Comparison of ENCODE assay signal across 16 cellular contexts in the genomic region with DNA sequence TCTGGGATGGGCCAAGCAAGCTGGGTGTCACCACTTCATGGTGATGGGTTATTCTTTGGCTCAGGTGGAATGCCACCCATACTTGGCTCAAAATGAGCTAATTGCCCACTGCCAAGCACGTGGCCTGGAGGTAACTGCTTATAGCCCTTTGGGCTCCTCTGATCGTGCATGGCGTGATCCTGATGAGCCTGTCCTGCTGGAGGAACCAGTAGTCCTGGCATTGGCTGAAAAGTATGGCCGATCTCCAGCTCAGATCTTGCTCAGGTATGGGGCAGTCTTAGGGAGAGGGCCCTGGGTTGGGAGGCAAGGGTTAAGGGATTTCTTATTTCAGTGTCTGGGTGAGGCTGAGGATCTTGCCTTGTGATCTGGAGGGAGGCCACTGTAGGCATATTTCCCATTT. TPM values are rescaled to one million over a fixed set of nuclear protein-coding genes. Genes with fewer than 3 reads are reported as not detected.
A peak's percentile ranks its signal among the peaks of the same experiment; 100 is the strongest.
DNase-seq lines count a peak whose midpoint lies in the region; ATAC-seq and TF ChIP-seq lines count a peak whose summit lies in the region.
"Had no signal": no experiment of that assay in that cellular context is flagged by ENCODE, and none has a peak within 500 bp of the region (broad histone marks: within the 10 kb centered on the region; RNA-seq: fewer than 3 reads in every experiment).

No MANE protein-coding gene starts in this region.

- no TSS peak for BruUV-seq in mammary epithelial cell (replicated peaks; lab: Mats Ljungman, UMichigan)

- 86% methylated on average over 3 of the region's 4 CpGs for WGBS in mammary epithelial cell (ENCODE audit: low coverage, missing lambda C conversion rate)
- WGBS in prostate gland = 42% methylated on average over 4 of the region's 4 CpGs

- dilution Hi-C loops in mammary epithelial cell (cut with HindIII; ENCODE audit: low sequenced_read_pairs) = no loop called here

- no peak for ATAC-seq in GM18870 (IDR thresholded peaks at IDR 0.05; ENCODE audit: unreplicated experiment)

- no peak overlapping the region for H3K4me3 Mint-ChIP-seq in IgD-negative memory B cell
- H3K4me3 Mint-ChIP-seq in endothelial cell (ENCODE audit: unreplicated experiment) = peak overlapping the region; percentile 45
- H3K4me3 Mint-ChIP-seq: H9 had no signal

- TF ChIP-seq CTCF in mammary epithelial cell (conservative IDR thresholded peaks at IDR 0.05 in 1 of 2, IDR thresholded peaks at IDR 0.05 in 1 of 2; ENCODE audit: extremely low read depth in 1 of 2, insufficient read depth in 1 of 2, low read depth in 1 of 2, low read length in 2 of 2) (no peak), endothelial cell (IDR thresholded peaks at IDR 0.05; ENCODE audit: unreplicated experiment) (no peak), prostate gland (IDR thresholded peaks at IDR 0.05) (no peak), GM13976 (IDR thresholded peaks at IDR 0.05; ENCODE audit: borderline replicate concordance, control extremely low read depth, extremely low read depth, insufficient read depth, missing control alignments) (no peak)

- CTCF ChIA-PET in mammary epithelial cell (lab: Charles Lee; ENCODE audit: low non-redundant PET) = interaction anchor here (0.6 kb wide), 1 partner anchor 58 kb away, joined by 4 read pairs; no protein-coding TSS in a partner anchor

- H3K79me2 ChIP-seq in mammary epithelial cell (ENCODE audit: insufficient read depth, low read length) = no peaks in the 10 kb centered on the region

- H3K9me3 Mint-ChIP-seq in IgD-negative memory B cell = no peaks in the 10 kb centered on the region
- no peaks in the 10 kb centered on the region for H3K9me3 Mint-ChIP-seq in endothelial cell (ENCODE audit: unreplicated experiment)
- H3K9me3 Mint-ChIP-seq: H9 had no signal

- no peaks in the 10 kb centered on the region for H3K36me3 ChIP-seq in mammary epithelial cell (ENCODE audit: insufficient read depth, low read length)
- no peaks in the 10 kb centered on the region for H3K36me3 ChIP-seq in prostate gland

- H3K4me1 Mint-ChIP-seq in IgD-negative memory B cell (peaks cover 0 to 4% (median 1%) of the 10 kb centered on the region in 3 donors), endothelial cell (ENCODE audit: unreplicated experiment) (peaks cover 13% of the 10 kb centered on the region)

- intact Hi-C loops in mammary epithelial cell (cut with micrococcal nuclease) = no loop called here
- intact Hi-C loops in prostate gland (cut with DNase I) = loop anchor here (5.0 kb wide), 1 partner anchor 206 kb away; no protein-coding TSS in a partner anchor

- in situ Hi-C loops in T47D (cut with HindIII; ENCODE audit: low pct_unique_long_range_greater_than_20kb, low sequenced_read_pairs) (no loop called here), mammary epithelial cell (cut with MboI; ENCODE audit: low sequenced_read_pairs in 2 of 2) (loop anchor here in 1 of 2 donors (5.0 to 10.0 kb wide), 2 partner anchors 61 to 194 kb away; no protein-coding TSS in a partner anchor), GM13976 (cut with MboI; ENCODE audit: low sequenced_read_pairs, unreplicated experiment) (loop anchor here (10.0 kb wide), 1 partner anchor 64 kb away; the partner anchor contains the start of genes CCDC163 and MMACHC)

- H3K36me3 Mint-ChIP-seq in IgD-negative memory B cell (no peaks in the 10 kb centered on the region), endothelial cell (ENCODE audit: low read depth, unreplicated experiment) (peaks cover 35% of the 10 kb centered on the region)

- H3K27ac Mint-ChIP-seq in IgD-negative memory B cell (peak overlapping the region in 2 of 3 donors; percentile 21 to 91), endothelial cell (ENCODE audit: unreplicated experiment) (no peak overlapping the region)

- H3K9me3 ChIP-seq in mammary epithelial cell (replicated peaks; ENCODE audit: insufficient read depth, low read length) = no peaks in the 10 kb centered on the region
- H3K9me3 ChIP-seq in prostate gland = no peaks in the 10 kb centered on the region
- H3K9me3 ChIP-seq: BE2C, SJCRH30 had no signal

- H3K4me2 ChIP-seq in mammary epithelial cell (ENCODE audit: insufficient read depth, low read depth, low read length) = no peak overlapping the region

- H3K27ac ChIP-seq in mammary epithelial cell (ENCODE audit: insufficient read depth, low read depth, low read length) = no peak overlapping the region
- peak overlapping the region; percentile 31 to 42 for H3K27ac ChIP-seq in prostate gland
- H3K27ac ChIP-seq: SJCRH30 had no signal

- H3K4me3 ChIP-seq in mammary epithelial cell (replicated peaks in 1 of 3; ENCODE audit: insufficient read depth in 1 of 3, low read depth in 2 of 3, low read length in 3 of 3) (no peak overlapping the region), prostate gland (no peak overlapping the region)
- H3K4me3 ChIP-seq: SJCRH30 had no signal

- TF ChIP-seq POLR2A in prostate gland (IDR thresholded peaks at IDR 0.05) = no peak

- H3K4me1 ChIP-seq in mammary epithelial cell (ENCODE audit: insufficient read depth, low read length) (no peaks in the 10 kb centered on the region), prostate gland (replicated peaks) (peaks cover 9% of the 10 kb centered on the region)
- H3K4me1 ChIP-seq: BE2C, SJCRH30 had no signal

- no peak overlapping the region for H2AFZ ChIP-seq in mammary epithelial cell (ENCODE audit: low read depth, low read length)

- DNase-seq in T47D (ENCODE audit: low read depth in 1 of 2, low spot score in 1 of 2) = peak; percentile 32 to 90
- no peak for DNase-seq in mammary epithelial cell
- no peak for DNase-seq in endothelial cell (ENCODE audit: low spot score)
- peak; percentile 76 for DNase-seq in prostate gland (ENCODE audit: low spot score)
- DNase-seq in GM13976 (ENCODE audit: low spot score) = no peak
- DNase-seq in NCI-H1436 (lab: John Stamatoyannopoulos, UW) = no peak
- DNase-seq: BE2C, EL, H9, NCI-H1436 treated with DMSO at 0.1 percent for 48 hours, NCI-H226, NCI-H526, RPMI8226, SJCRH30 had no signal

- H4K20me1 ChIP-seq in mammary epithelial cell (ENCODE audit: insufficient read depth, low read length) = no peaks in the 10 kb centered on the region

- no peaks in the 10 kb centered on the region for H3K27me3 ChIP-seq in mammary epithelial cell (ENCODE audit: insufficient read depth, low read length)
- no peaks in the 10 kb centered on the region for H3K27me3 ChIP-seq in prostate gland (replicated peaks; ENCODE audit: insufficient read depth)
- H3K27me3 ChIP-seq: BE2C, SJCRH30 had no signal

- H3K27me3 Mint-ChIP-seq in IgD-negative memory B cell (no peaks in the 10 kb centered on the region), endothelial cell (ENCODE audit: unreplicated experiment) (peaks cover 8% of the 10 kb centered on the region)

- H3K9ac ChIP-seq in mammary epithelial cell (ENCODE audit: insufficient read depth, low read length) = no peak overlapping the region

RNA-seq across cellular contexts. Expression of gene NASP, which starts 15.4 kb away (rescaled TPM):
- total RNA-seq in mammary epithelial cell = 10 to 100 TPM; 17.2 to 82.2 TPM
- 84.7 TPM for polyA plus RNA-seq in mammary epithelial cell
- polyA minus RNA-seq in mammary epithelial cell = 39.5 TPM
- polyA plus RNA-seq in IgD-negative memory B cell = 116 TPM
- total RNA-seq in endothelial cell (ENCODE audit: unreplicated experiment) = 149 TPM
- 100 to 1,000 TPM in 1 of 2 donors, 10 to 100 TPM in 1; 66.5 to 115 TPM for total RNA-seq in prostate gland

RNA-seq across cellular contexts. Expression of gene AKR1A1, which starts 17.8 kb away (rescaled TPM):
- total RNA-seq in mammary epithelial cell = 10 to 100 TPM; 58.7 to 79.7 TPM
- 118 TPM for polyA plus RNA-seq in mammary epithelial cell
- 105 TPM for polyA minus RNA-seq in mammary epithelial cell
- 117 TPM for polyA plus RNA-seq in IgD-negative memory B cell
- total RNA-seq in endothelial cell (ENCODE audit: unreplicated experiment) = 125 TPM
- total RNA-seq in prostate gland = 100 to 1,000 TPM in 1 of 2 donors, 10 to 100 TPM in 1; 49.7 to 132 TPM

RNA-seq across cellular contexts. Expression of gene PRDX1, which starts 46.7 kb away (rescaled TPM):
- total RNA-seq in mammary epithelial cell (100 to 1,000 TPM; 273 to 406 TPM), endothelial cell (ENCODE audit: unreplicated experiment) (325 TPM), prostate gland (100 to 1,000 TPM; 210 to 335 TPM)
- polyA plus RNA-seq in mammary epithelial cell (674 TPM), IgD-negative memory B cell (264 TPM)
- polyA minus RNA-seq in mammary epithelial cell = 272 TPM

RNA-seq across cellular contexts. Expression of gene CCDC17, which starts 55.4 kb away (rescaled TPM):
- 1 to 10 TPM; 1.8 to 2.7 TPM for total RNA-seq in mammary epithelial cell
- polyA plus RNA-seq in mammary epithelial cell = 0.17 TPM
- polyA minus RNA-seq in mammary epithelial cell = 2.5 TPM
- 0.60 TPM for polyA plus RNA-seq in IgD-negative memory B cell
- total RNA-seq in endothelial cell (ENCODE audit: unreplicated experiment) = 3.9 TPM
- 1 to 10 TPM; 1.3 to 3.8 TPM for total RNA-seq in prostate gland

Comparison
In these comparisons a context has a peak if more than half of its experiments do, and no peak if none do; other contexts are left out.
1. DNase-seq: peak in T47D (2 of 2) and prostate gland (single experiment); none in mammary epithelial cell (single experiment), endothelial cell (single experiment), GM13976 (single experiment) and NCI-H1436 (single experiment).